Comparison of ENCODE assay signal across 6 cellular contexts in the genomic region with DNA sequence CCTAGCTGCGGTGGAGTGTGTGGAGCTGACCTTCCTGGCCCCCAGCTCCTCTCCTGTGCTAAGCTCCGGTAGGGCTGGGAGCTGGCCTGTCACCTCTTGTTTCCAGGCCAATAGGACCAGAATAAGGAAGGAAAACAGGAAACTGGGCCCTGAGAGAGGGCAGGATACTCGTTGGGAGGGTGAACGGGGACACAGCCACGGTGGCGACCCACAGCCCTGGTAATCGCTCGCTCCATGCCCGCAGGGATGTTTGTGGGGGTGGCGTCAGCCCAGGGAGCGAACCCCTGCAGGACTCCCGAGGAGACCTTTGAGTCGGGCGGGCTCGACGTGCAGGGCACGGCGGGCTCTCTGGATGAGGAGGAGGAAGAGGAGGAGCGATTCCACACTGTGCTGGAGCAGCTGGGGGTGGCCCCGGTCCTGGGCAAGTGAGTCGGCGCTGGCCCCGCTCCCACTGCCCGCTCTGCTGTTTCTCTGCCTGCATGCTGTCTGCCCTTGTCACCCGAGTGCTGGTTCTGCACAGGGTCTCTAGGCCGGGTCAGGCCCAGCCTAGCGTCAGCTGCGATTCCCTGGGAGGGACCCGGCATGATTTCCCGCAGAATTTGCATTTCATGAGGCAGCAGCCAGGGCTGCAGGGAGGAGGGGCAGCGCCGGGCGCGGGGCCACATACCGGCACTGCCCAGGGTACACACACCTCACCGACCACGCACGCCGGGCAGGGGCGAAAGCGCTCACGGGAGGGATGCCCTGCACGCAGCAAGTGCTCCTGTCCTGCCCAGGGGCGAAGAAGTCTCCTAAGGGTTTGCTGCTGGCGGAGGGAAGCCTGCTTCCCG.
DNase-seq lines count a peak whose midpoint lies in the region; ATAC-seq lines count a peak whose summit lies in the region.

No MANE protein-coding gene starts in this region.

- H3K27ac Mint-ChIP-seq in stimulated activated naive CD8-positive, alpha-beta T cell treated with anti-CD3 and anti-CD28 coated beads, Interleukin-15, Interleukin-2, amounts not matched to agents 100 ng/mL and 50 ng/mL, for 24 hours, result no peak overlapping the region

- peak overlapping the region; percentile 49 for H3K4me3 ChIP-seq in iPS-18c (ENCODE audit: insufficient read depth, low read depth, low read length)

- peaks cover 6% of the 10 kb centered on the region for H3K36me3 Mint-ChIP-seq in stimulated activated naive CD8-positive, alpha-beta T cell treated with anti-CD3 and anti-CD28 coated beads, Interleukin-15, Interleukin-2, amounts not matched to agents 100 ng/mL and 50 ng/mL, for 24 hours (ENCODE audit: low read depth)

- no peaks in the 10 kb centered on the region for H3K9me3 Mint-ChIP-seq in stimulated activated naive CD8-positive, alpha-beta T cell treated with anti-CD3 and anti-CD28 coated beads, Interleukin-15, Interleukin-2, amounts not matched to agents 100 ng/mL and 50 ng/mL, for 24 hours

- H3K9me3 ChIP-seq in iPS-18c (ENCODE audit: control insufficient read depth, insufficient read depth, low read length), result peaks cover 4% of the 10 kb centered on the region

- DNase-seq in stimulated activated naive CD8-positive, alpha-beta T cell treated with anti-CD3 and anti-CD28 coated beads, Interleukin-15, Interleukin-2, amounts not matched to agents 100 U/mL and 50 U/mL, for 24 hours, result no peak
- DNase-seq in stimulated activated CD4-positive, alpha-beta T cell treated with anti-CD3 and anti-CD28 coated beads, Interleukin-12 subunit alpha, Interleukin-12 subunit beta, amount 100 ng/mL, for 4 hours, result no peak
- DNase-seq in C1 segment of cervical spinal cord (lab: John Stamatoyannopoulos, UW) (no peak), iPS-NIHi11 (ENCODE audit: low spot score) (no peak)

- peak overlapping the region; percentile 43 for H3K4me3 Mint-ChIP-seq in stimulated activated naive CD8-positive, alpha-beta T cell treated with anti-CD3 and anti-CD28 coated beads, Interleukin-15, Interleukin-2, amounts not matched to agents 100 ng/mL and 50 ng/mL, for 24 hours

- no peak for ATAC-seq in stimulated activated naive CD8-positive, alpha-beta T cell treated with anti-CD3 and anti-CD28 coated beads, Interleukin-15, Interleukin-2, amounts not matched to agents 100 U/mL and 50 U/mL, for 24 hours

- H3K4me1 Mint-ChIP-seq in stimulated activated naive CD8-positive, alpha-beta T cell treated with anti-CD3 and anti-CD28 coated beads, Interleukin-15, Interleukin-2, amounts not matched to agents 100 ng/mL and 50 ng/mL, for 24 hours (ENCODE audit: low read depth), result peaks cover 39% of the 10 kb centered on the region

- H3K27me3 Mint-ChIP-seq in stimulated activated naive CD8-positive, alpha-beta T cell treated with anti-CD3 and anti-CD28 coated beads, Interleukin-15, Interleukin-2, amounts not matched to agents 100 ng/mL and 50 ng/mL, for 24 hours, result peaks cover 31% of the 10 kb centered on the region
